In the genomic region with DNA sequence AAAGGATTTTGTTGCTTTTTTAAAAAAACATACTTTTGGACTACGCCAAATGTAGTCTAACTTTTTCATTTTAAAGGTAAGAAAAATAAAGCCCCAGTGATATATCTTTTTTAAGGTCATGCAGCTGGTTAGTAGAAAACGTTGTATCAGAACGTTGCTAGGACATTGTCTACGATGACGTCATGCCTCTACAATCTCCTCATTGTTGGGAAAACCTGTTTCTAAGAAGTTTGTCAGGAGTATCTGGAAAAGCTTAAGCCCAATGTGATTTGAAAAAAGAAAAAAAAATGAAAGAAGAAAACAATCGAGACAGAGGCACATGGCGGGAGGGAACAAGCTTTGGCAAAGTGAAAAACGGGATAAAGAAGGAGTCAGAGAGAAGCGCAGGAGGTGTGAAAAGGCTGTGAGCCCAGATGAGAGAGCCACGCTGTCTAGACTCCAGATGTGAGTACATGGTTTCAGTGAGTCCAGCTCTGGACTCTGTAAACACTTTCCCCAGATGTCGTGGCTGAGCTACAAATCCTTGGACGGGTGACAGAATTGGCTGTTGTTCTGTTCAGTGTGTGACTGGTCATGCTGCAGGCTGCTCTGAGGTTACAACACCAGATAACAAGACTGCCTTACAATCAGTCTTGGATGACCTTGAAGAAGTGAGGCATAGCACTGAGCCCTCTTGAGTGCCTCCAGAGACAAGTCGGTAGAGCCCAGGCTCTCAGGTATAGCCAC, we compare ENCODE assay signal across 10 cellular contexts.
DNase-seq lines count a peak whose midpoint lies in the region; ATAC-seq and TF ChIP-seq lines count a peak whose summit lies in the region.
"Had no signal": no experiment of that assay in that cellular context is flagged by ENCODE, and none has a peak within 500 bp of the region (broad histone marks: within the 10 kb centered on the region; RNA-seq: fewer than 3 reads in every experiment).

No MANE protein-coding gene starts in this region.

- intact Hi-C loops in adrenal gland (cut with DNase I) (no loop called here), Right ventricle myocardium superior (cut with DNase I) (no loop called here)
- intact Hi-C loops in CD8-positive, alpha-beta T cell (cut with DNase I, micrococcal nuclease) = no loop called here

- no peaks in the 10 kb centered on the region for H3K9me3 ChIP-seq in adrenal gland (replicated peaks in 1 of 3)
- H3K9me3 ChIP-seq in CD8-positive, alpha-beta T cell (ENCODE audit: low read length) = no peaks in the 10 kb centered on the region

- DNase-seq in adrenal gland = peak in 6 of 7 donors; percentile 28 to 49 (median 36)
- DNase-seq in Right ventricle myocardium superior = peak; percentile 64
- no peak for DNase-seq in type B pancreatic cell (ENCODE audit: extremely low spot score, unreplicated experiment)
- no peak for DNase-seq in stimulated activated CD4-positive, alpha-beta T cell treated with anti-CD3 and anti-CD28 coated beads, Interleukin-4, amount 100 ng/mL, for 4 hours
- no peak for DNase-seq in glutamatergic neuron
- no peak for DNase-seq in CD8-positive, alpha-beta T cell
- no peak for DNase-seq in activated CD8-positive, alpha-beta memory T cell treated with anti-CD3 and anti-CD28 coated beads for 24 hours
- DNase-seq: COR-L47, T1000 had no signal

- H3K4me3 ChIP-seq in adrenal gland = no peak overlapping the region
- no peak overlapping the region for H3K4me3 ChIP-seq in CD8-positive, alpha-beta T cell (ENCODE audit: low read depth, low read length)

- POLR2A ChIA-PET in CD8-positive, alpha-beta T cell (lab: Charles Lee) = no interaction called here

- no peaks in the 10 kb centered on the region for H3K27me3 Mint-ChIP-seq in nephron (ENCODE audit: low read depth)
- no peaks in the 10 kb centered on the region for H3K27me3 Mint-ChIP-seq in type B pancreatic cell
- H3K27me3 Mint-ChIP-seq in glutamatergic neuron (ENCODE audit: unreplicated experiment) = peaks cover 2% of the 10 kb centered on the region
- no peaks in the 10 kb centered on the region for H3K27me3 Mint-ChIP-seq in CD8-positive, alpha-beta T cell (ENCODE audit: low read depth)

- H3K9me3 Mint-ChIP-seq in nephron (peaks cover 15% of the 10 kb centered on the region), type B pancreatic cell (peaks cover 20% of the 10 kb centered on the region), glutamatergic neuron (ENCODE audit: unreplicated experiment) (peaks cover 2% of the 10 kb centered on the region)
- H3K9me3 Mint-ChIP-seq in CD8-positive, alpha-beta T cell = peaks cover 12% of the 10 kb centered on the region

- H3K4me3 Mint-ChIP-seq in nephron (no peak overlapping the region), type B pancreatic cell (no peak overlapping the region), glutamatergic neuron (ENCODE audit: unreplicated experiment) (no peak overlapping the region)
- no peak overlapping the region for H3K4me3 Mint-ChIP-seq in CD8-positive, alpha-beta T cell

- no peak overlapping the region for H3K27ac ChIP-seq in adrenal gland
- H3K27ac ChIP-seq in CD8-positive, alpha-beta T cell (ENCODE audit: low read depth, low read length) = no peak overlapping the region

- no peaks in the 10 kb centered on the region for H3K36me3 ChIP-seq in adrenal gland (replicated peaks in 1 of 2)
- no peaks in the 10 kb centered on the region for H3K36me3 ChIP-seq in CD8-positive, alpha-beta T cell (ENCODE audit: insufficient read depth, low read length)

- H3K4me1 Mint-ChIP-seq in nephron = peaks cover 15% of the 10 kb centered on the region
- no peaks in the 10 kb centered on the region for H3K4me1 Mint-ChIP-seq in type B pancreatic cell (ENCODE audit: unreplicated experiment)
- no peaks in the 10 kb centered on the region for H3K4me1 Mint-ChIP-seq in glutamatergic neuron (ENCODE audit: low read depth, unreplicated experiment)
- no peaks in the 10 kb centered on the region for H3K4me1 Mint-ChIP-seq in CD8-positive, alpha-beta T cell (ENCODE audit: low read depth)

- H3K27me3 ChIP-seq in adrenal gland = no peaks in the 10 kb centered on the region
- H3K27me3 ChIP-seq in CD8-positive, alpha-beta T cell (ENCODE audit: insufficient read depth, low read length) = no peaks in the 10 kb centered on the region

- H3K36me3 Mint-ChIP-seq in nephron (ENCODE audit: low read depth) (no peaks in the 10 kb centered on the region), type B pancreatic cell (no peaks in the 10 kb centered on the region), glutamatergic neuron (ENCODE audit: unreplicated experiment) (peaks cover 11% of the 10 kb centered on the region)
- no peaks in the 10 kb centered on the region for H3K36me3 Mint-ChIP-seq in CD8-positive, alpha-beta T cell

- ATAC-seq in Right ventricle myocardium superior (ENCODE audit: poor library complexity) = peak; percentile 98
- no peak for ATAC-seq in CD8-positive, alpha-beta T cell

- TF ChIP-seq CTCF in adrenal gland (IDR thresholded peaks at IDR 0.05) = no peak
- no peak for TF ChIP-seq CTCF in nephron (IDR thresholded peaks at IDR 0.05; ENCODE audit: unreplicated experiment in 3 of 3)
- TF ChIP-seq CTCF in type B pancreatic cell (conservative IDR thresholded peaks at IDR 0.05) = no peak
- TF ChIP-seq CTCF in glutamatergic neuron (IDR thresholded peaks at IDR 0.05; ENCODE audit: partially characterized antibody, unreplicated experiment) = no peak
- TF ChIP-seq CTCF in CD8-positive, alpha-beta T cell (IDR thresholded peaks at IDR 0.05) = no peak

- H3K27ac Mint-ChIP-seq in nephron (peak overlapping the region; percentile 34 to 53 (median 46)), type B pancreatic cell (peak overlapping the region; percentile 1), glutamatergic neuron (ENCODE audit: unreplicated experiment) (no peak overlapping the region)
- H3K27ac Mint-ChIP-seq in CD8-positive, alpha-beta T cell = no peak overlapping the region

- CTCF ChIA-PET in CD8-positive, alpha-beta T cell (lab: Charles Lee) = no interaction called here

- no peak for TF ChIP-seq POLR2A in adrenal gland (IDR thresholded peaks at IDR 0.05)

- 36 to 42% (median 39%) methylated on average over 12 to 13 of the region's 13 CpGs for WGBS in adrenal gland, 4 donors

- peaks cover 0 to 4% of the 10 kb centered on the region in 2 donors for H3K4me1 ChIP-seq in adrenal gland (replicated peaks in 1 of 2)
- no peaks in the 10 kb centered on the region for H3K4me1 ChIP-seq in CD8-positive, alpha-beta T cell (ENCODE audit: insufficient read depth, low read length)

Comparison
In these comparisons a context has a peak if more than half of its experiments do, and no peak if none do; other contexts are left out.
1. DNase-seq: peak in adrenal gland (6 of 7) and Right ventricle myocardium superior (single experiment); none in type B pancreatic cell (single experiment), stimulated activated CD4-positive, alpha-beta T cell treated with anti-CD3 and anti-CD28 coated beads, Interleukin-4, amount 100 ng/mL, for 4 hours (0 of 2), glutamatergic neuron (single experiment), CD8-positive, alpha-beta T cell (0 of 7) and activated CD8-positive, alpha-beta memory T cell treated with anti-CD3 and anti-CD28 coated beads for 24 hours (single experiment).
2. H3K27ac Mint-ChIP-seq: peak in nephron (3 of 3) and type B pancreatic cell (single experiment); none in glutamatergic neuron (single experiment) and CD8-positive, alpha-beta T cell (single experiment).